In genomic region chr1:43933386-43934278, GRCh38 we compare ENCODE assay signal across 9 cellular contexts. TPM values are rescaled to one million over a fixed set of nuclear protein-coding genes. Genes with fewer than 3 reads are reported as not detected.
DNase-seq lines count a peak whose midpoint lies in the region; ATAC-seq, FAIRE-seq and TF ChIP-seq lines count a peak whose summit lies in the region.
"Had no signal": no experiment of that assay in that cellular context is flagged by ENCODE, and none has a peak within 500 bp of the region (broad histone marks: within the 10 kb centered on the region; RNA-seq: fewer than 3 reads in every experiment).

Gene ARTN, plus strand, starts transcription at chr1:43933801. Its CDS starts 1,856 bp downstream, at chr1:43935657.

- CTCF ChIA-PET in activated CD4-positive, alpha-beta T cell treated with anti-CD3 and anti-CD28 coated beads for 36 hours (lab: Charles Lee) = interaction anchor here (0.5 to 6.1 kb wide), 37 partner anchors 8 to 899 kb away, joined by 3 to 136 read pairs (median 6); partner anchors contain the start of genes IPO13, KDM4A and PTPRF

- H3K27me3 Mint-ChIP-seq in activated CD4-positive, alpha-beta T cell treated with anti-CD3 and anti-CD28 coated beads for 36 hours = peaks cover 25% of the 10 kb centered on the region
- H3K27me3 Mint-ChIP-seq in T-helper 17 cell = peaks cover 41% of the 10 kb centered on the region

- POLR2A ChIA-PET in activated CD4-positive, alpha-beta T cell treated with anti-CD3 and anti-CD28 coated beads for 36 hours (lab: Charles Lee) = interaction anchor here (0.6 to 1.0 kb wide), 3 partner anchors 11 to 279 kb away, joined by 3 to 4 read pairs (median 3); no protein-coding TSS in a partner anchor

- H3K36me3 Mint-ChIP-seq in activated CD4-positive, alpha-beta T cell treated with anti-CD3 and anti-CD28 coated beads for 36 hours (ENCODE audit: low read depth) = no peaks in the 10 kb centered on the region
- H3K36me3 Mint-ChIP-seq in T-helper 17 cell (ENCODE audit: low read depth) = peaks cover 9% of the 10 kb centered on the region

- no peak within 1 kb of the TSS for H3K27ac Mint-ChIP-seq in activated CD4-positive, alpha-beta T cell treated with anti-CD3 and anti-CD28 coated beads for 36 hours
- peak within 1 kb of the TSS; percentile 49 for H3K27ac Mint-ChIP-seq in T-helper 17 cell

- intact Hi-C loops in activated CD4-positive, alpha-beta T cell treated with anti-CD3 and anti-CD28 coated beads for 36 hours (cut with DNase I, micrococcal nuclease) = loop anchor here (1.0 to 10.0 kb wide), 6 partner anchors 114 to 709 kb away; partner anchors contain the start of gene ST3GAL3 (in 1 of the 2)
- intact Hi-C loops in left ventricle myocardium inferior (cut with micrococcal nuclease) = no loop called here

- H3K4me1 ChIP-seq in left ventricle myocardium inferior (peaks cover 40% of the 10 kb centered on the region), skeletal muscle satellite cell (ENCODE audit: control insufficient read depth, insufficient read depth, low read length) (peaks cover 18% of the 10 kb centered on the region)

- H3K36me3 ChIP-seq in left ventricle myocardium inferior (no peaks in the 10 kb centered on the region), skeletal muscle satellite cell (ENCODE audit: insufficient read depth, low read length) (peaks cover 5% of the 10 kb centered on the region)

- H3K4me1 Mint-ChIP-seq in activated CD4-positive, alpha-beta T cell treated with anti-CD3 and anti-CD28 coated beads for 36 hours = peaks cover 15% of the 10 kb centered on the region
- peaks cover 13% of the 10 kb centered on the region for H3K4me1 Mint-ChIP-seq in T-helper 17 cell

- no peak for DNase-seq in activated CD4-positive, alpha-beta T cell treated with anti-CD3 and anti-CD28 coated beads for 36 hours
- DNase-seq in activated CD4-positive, alpha-beta T cell treated with anti-CD3 and anti-CD28 coated beads for 1 hour = no peak
- no peak for DNase-seq in T-helper 17 cell
- DNase-seq in left ventricle myocardium inferior = no peak
- DNase-seq in GOT3 (lab: John Stamatoyannopoulos, UW) = no peak
- no peak for DNase-seq in NCI-H2081 (lab: John Stamatoyannopoulos, UW)
- DNase-seq in urothelium cell line (ENCODE audit: low spot score) = no peak
- DNase-seq: DND-41 had no signal

- no peak for TF ChIP-seq CTCF in left ventricle myocardium inferior (IDR thresholded peaks at IDR 0.05; ENCODE audit: borderline replicate concordance)

- H3K4me3 ChIP-seq in left ventricle myocardium inferior (peak within 1 kb of the TSS; percentile 59), skeletal muscle satellite cell (ENCODE audit: low read length) (peak within 1 kb of the TSS; percentile 64)

- no peaks in the 10 kb centered on the region for H3K9me3 Mint-ChIP-seq in activated CD4-positive, alpha-beta T cell treated with anti-CD3 and anti-CD28 coated beads for 36 hours (ENCODE audit: low read depth)

- peak; percentile 14 for ATAC-seq in activated CD4-positive, alpha-beta T cell treated with anti-CD3 and anti-CD28 coated beads for 36 hours
- peak; percentile 30 for ATAC-seq in T-helper 17 cell

- H3K9me3 ChIP-seq in T-helper 17 cell (ENCODE audit: control insufficient read depth, low read length, poor library complexity, severe bottlenecking) (no peaks in the 10 kb centered on the region), left ventricle myocardium inferior (replicated peaks) (no peaks in the 10 kb centered on the region), skeletal muscle satellite cell (replicated peaks; ENCODE audit: low read length) (no peaks in the 10 kb centered on the region)

- H3K4me2 ChIP-seq in skeletal muscle satellite cell (ENCODE audit: low read length) = peak within 1 kb of the TSS; percentile 89

- H3K27ac ChIP-seq in left ventricle myocardium inferior (replicated peaks) = no peak within 1 kb of the TSS

- peak within 1 kb of the TSS; percentile 16 for H3K4me3 Mint-ChIP-seq in activated CD4-positive, alpha-beta T cell treated with anti-CD3 and anti-CD28 coated beads for 36 hours
- H3K4me3 Mint-ChIP-seq in T-helper 17 cell = peak within 1 kb of the TSS; percentile 75

- H3K27me3 ChIP-seq in left ventricle myocardium inferior (ENCODE audit: low read depth) = peaks cover 40% of the 10 kb centered on the region
- H3K27me3 ChIP-seq in skeletal muscle satellite cell (ENCODE audit: control insufficient read depth, insufficient read depth, low read length) = peaks cover 3% of the 10 kb centered on the region

- no peak for FAIRE-seq in urothelium cell line (lab: Jason Lieb, UNC)

- peak within 1 kb of the TSS; percentile 16 for H3K9ac ChIP-seq in skeletal muscle satellite cell (ENCODE audit: low read depth, low read length)

RNA-seq across cellular contexts. Expression of gene ARTN, which starts in this region (rescaled TPM):
- total RNA-seq in activated CD4-positive, alpha-beta T cell treated with anti-CD3 and anti-CD28 coated beads for 36 hours = under 1 TPM; 0.26 to 0.48 TPM
- total RNA-seq in T-helper 17 cell (under 1 TPM; 0.52 to 0.65 TPM), left ventricle myocardium inferior (0.14 TPM)
- not detected in 2 replicates for total RNA-seq in skeletal muscle satellite cell (2012; rRNA removed)

Comparison
In these comparisons a context has a peak if more than half of its experiments do, and no peak if none do; other contexts are left out.
1. Peak in ATAC-seq in activated CD4-positive, alpha-beta T cell treated with anti-CD3 and anti-CD28 coated beads for 36 hours; RNA of the gene not detected or under 1 TPM.
2. Peak in ATAC-seq in T-helper 17 cell; RNA of the gene not detected or under 1 TPM.